8 cellular contexts compared by ENCODE assay signal in genomic region chr16:70685938-70686375, GRCh38. TPM values are rescaled to one million over a fixed set of nuclear protein-coding genes. Genes with fewer than 3 reads are reported as not detected.
DNase-seq lines count a peak whose midpoint lies in the region; ATAC-seq, FAIRE-seq and TF ChIP-seq lines count a peak whose summit lies in the region.

Gene MTSS2, minus strand, starts transcription at chr16:70686053. Its CDS starts 262 bp downstream, at chr16:70685791.

- no peak for DNase-seq in AG04449 (ENCODE audit: low read depth, low spot score)
- DNase-seq in GM12891 (ENCODE audit: insufficient read length, low spot score): peak; percentile 74
- peak; percentile 26 for DNase-seq in NCI-H446 treated with DMSO at 0.1 percent for 48 hours (lab: John Stamatoyannopoulos, UW)
- peak; percentile 86 to 94 (median 91) for DNase-seq in adrenal gland
- peak; percentile 84 for DNase-seq in glutamatergic neuron
- peak; percentile 84 for DNase-seq in neuronal stem cell (ENCODE audit: low spot score)
- DNase-seq in GM10248 (ENCODE audit: extremely low spot score): no peak

- H3K9me3 ChIP-seq in adrenal gland (replicated peaks in 1 of 3) (no peaks in the 10 kb centered on the region), neuronal stem cell (replicated peaks in 1 of 2; ENCODE audit: control insufficient read depth in 2 of 2, insufficient read depth in 1 of 2, low read depth in 1 of 2, low read length in 2 of 2) (peaks cover 0 to 2% of the 10 kb centered on the region in 2 donors)

- H2BK12ac ChIP-seq in neuronal stem cell (ENCODE audit: low read length): peak within 1 kb of the TSS; percentile 58

- H3K9me3 Mint-ChIP-seq in glutamatergic neuron (ENCODE audit: unreplicated experiment): peaks cover 6% of the 10 kb centered on the region

- POLR2A ChIA-PET in AG04449 (lab: Yijun Ruan, JAX): interaction anchor here (0.6 to 2.0 kb wide), 5 partner anchors 50 to 93 kb away, joined by 3 to 7 read pairs (median 3); no protein-coding TSS in a partner anchor
- POLR2A ChIA-PET in GM10248 (lab: Yijun Ruan, JAX): no interaction called here

- H3K27ac ChIP-seq in adrenal gland (peak within 1 kb of the TSS in 4 of 5 donors; percentile 61 to 96 (median 81)), neuronal stem cell (replicated peaks; ENCODE audit: low read length) (peak within 1 kb of the TSS; percentile 20)

- H2BK15ac ChIP-seq in neuronal stem cell (ENCODE audit: low read length): peak within 1 kb of the TSS; percentile 99

- no peak for ATAC-seq in GM21423 (IDR thresholded peaks at IDR 0.05; ENCODE audit: unreplicated experiment)

- peaks cover 8% of the 10 kb centered on the region for H3K27me3 Mint-ChIP-seq in glutamatergic neuron (ENCODE audit: unreplicated experiment)

- H3K18ac ChIP-seq in neuronal stem cell (ENCODE audit: low read length): peak within 1 kb of the TSS; percentile 99

- peak within 1 kb of the TSS; percentile 81 for H3K4me3 Mint-ChIP-seq in glutamatergic neuron (ENCODE audit: unreplicated experiment)

- no peak for TF ChIP-seq POLR2A in GM12891 (IDR thresholded peaks at IDR 0.05; ENCODE audit: low read depth, low read length)
- peak in 1 of 2 donors; percentile 58 for TF ChIP-seq POLR2A in adrenal gland (IDR thresholded peaks at IDR 0.05)

- H3K4me3 ChIP-seq in AG04449 (ENCODE audit: low read depth, low read length): peak within 1 kb of the TSS; percentile 86
- peak within 1 kb of the TSS in 3 of 4 donors; percentile 49 to 90 (median 68) for H3K4me3 ChIP-seq in adrenal gland
- peak within 1 kb of the TSS; percentile 92 for H3K4me3 ChIP-seq in neuronal stem cell (ENCODE audit: low read length in 2 of 2)

- TF ChIP-seq CTCF in AG04449 (IDR thresholded peaks at IDR 0.05; ENCODE audit: insufficient read depth, low read length, missing control alignments): no peak
- TF ChIP-seq CTCF in adrenal gland (IDR thresholded peaks at IDR 0.05): no peak
- TF ChIP-seq CTCF in glutamatergic neuron (IDR thresholded peaks at IDR 0.05; ENCODE audit: partially characterized antibody, unreplicated experiment): no peak
- no peak for TF ChIP-seq CTCF in GM10248 (IDR thresholded peaks at IDR 0.05; ENCODE audit: control extremely low read depth, extremely low read depth, low read depth, missing control alignments)

- peak within 1 kb of the TSS; percentile 22 for H4K91ac ChIP-seq in neuronal stem cell (ENCODE audit: low read depth, low read length, poor library complexity)

- peak within 1 kb of the TSS; percentile 48 for H3K27ac Mint-ChIP-seq in glutamatergic neuron (ENCODE audit: unreplicated experiment)

- H3K14ac ChIP-seq in neuronal stem cell (ENCODE audit: low read length): peak within 1 kb of the TSS; percentile 97

- H3K4me1 ChIP-seq in adrenal gland (replicated peaks in 1 of 2): peaks cover 36 to 69% of the 10 kb centered on the region in 2 donors
- H3K4me1 ChIP-seq in neuronal stem cell (ENCODE audit: control insufficient read depth in 2 of 2, insufficient read depth in 1 of 2, low read depth in 1 of 2, low read length in 2 of 2): peaks cover 27 to 30% of the 10 kb centered on the region in 2 donors

- H3K27me3 ChIP-seq in adrenal gland (no peaks in the 10 kb centered on the region), neuronal stem cell (ENCODE audit: control insufficient read depth in 3 of 3, insufficient read depth in 3 of 3, low read depth in 1 of 3, low read length in 3 of 3) (no peaks in the 10 kb centered on the region)

- peak within 1 kb of the TSS; percentile 84 for H2BK5ac ChIP-seq in neuronal stem cell (ENCODE audit: low read length)

- H3K4me2 ChIP-seq in neuronal stem cell (ENCODE audit: insufficient read depth, low read length, poor library complexity, severe bottlenecking): peak within 1 kb of the TSS; percentile 95

- peak within 1 kb of the TSS; percentile 100 for H2AK5ac ChIP-seq in neuronal stem cell (ENCODE audit: low read depth, low read length)

- peak within 1 kb of the TSS; percentile 94 for H3K9ac ChIP-seq in neuronal stem cell (ENCODE audit: low read depth, low read length, poor library complexity)

- H4K8ac ChIP-seq in neuronal stem cell (ENCODE audit: low read depth, low read length): no peak within 1 kb of the TSS

- WGBS in adrenal gland, 4 donors: 1% methylated on average over 39 to 72 of the region's 72 CpGs; no CpG with 5 or more reads in 2 of the 4 donors
- no CpG with 5 or more reads among the region's 72 CpGs for WGBS in neuronal stem cell (ENCODE audit: extremely low coverage in 2 of 2, insufficient read length in 2 of 2, insufficient replicate concordance in 1 of 2), 2 donors

- peak within 1 kb of the TSS; percentile 68 for H3K23ac ChIP-seq in neuronal stem cell (ENCODE audit: low read depth, low read length, poor library complexity)

- H3K79me1 ChIP-seq in neuronal stem cell (ENCODE audit: low read depth, low read length): peaks cover 19% of the 10 kb centered on the region

- peak within 1 kb of the TSS; percentile 88 for H2AFZ ChIP-seq in neuronal stem cell (ENCODE audit: low read length)

- peaks cover 17% of the 10 kb centered on the region for H3K4me1 Mint-ChIP-seq in glutamatergic neuron (ENCODE audit: low read depth, unreplicated experiment)

- peak within 1 kb of the TSS; percentile 77 for H3K4ac ChIP-seq in neuronal stem cell (ENCODE audit: low read length)

- no peak for FAIRE-seq in GM12891 (lab: Jason Lieb, UNC)

- CTCF ChIA-PET in AG04449 (lab: Yijun Ruan, JAX) (interaction anchor here (1.2 to 14.6 kb wide), 3 partner anchors 52 to 85 kb away, joined by 3 to 320 read pairs (median 18); no protein-coding TSS in a partner anchor), GM10248 (lab: Yijun Ruan, JAX) (no interaction called here)

- no peaks in the 10 kb centered on the region for H3K36me3 ChIP-seq in adrenal gland (replicated peaks in 1 of 2)
- H3K36me3 ChIP-seq in neuronal stem cell (replicated peaks in 1 of 2; ENCODE audit: control insufficient read depth in 2 of 2, insufficient read depth in 2 of 2, low read length in 2 of 2): peaks cover 3 to 13% of the 10 kb centered on the region in 2 donors

- H2BK120ac ChIP-seq in neuronal stem cell (ENCODE audit: low read depth, low read length): peak within 1 kb of the TSS; percentile 70

- H3K36me3 Mint-ChIP-seq in glutamatergic neuron (ENCODE audit: unreplicated experiment): no peaks in the 10 kb centered on the region

- intact Hi-C loops in adrenal gland (cut with DNase I): no loop called here

TF ChIP-seq in GM12891, 5 proteins besides CTCF, POLR2A, EP300 and RAD21:
- TF ChIP-seq PAX5 (IDR thresholded peaks at IDR 0.05; ENCODE audit: insufficient read depth, low read length, severe bottlenecking): no peak
- no peak for TF ChIP-seq SPI1 (IDR thresholded peaks at IDR 0.05; ENCODE audit: low read depth, low read length)
TF ChIP-seq in GM12891: peak in this region for 0.

RNA-seq across cellular contexts. Expression of gene MTSS2, which starts in this region (rescaled TPM):
- polyA plus RNA-seq in GM12891 (2012; ENCODE audit: low read depth, missing spikeins): 0.21 TPM
- total RNA-seq in adrenal gland (100 to 1,000 TPM in 1 of 8 donors, 10 to 100 TPM in 7; 60.1 to 127 (median 76.2) TPM), glutamatergic neuron (ENCODE audit: unreplicated experiment) (36.2 TPM)
- polyA plus RNA-seq in adrenal gland: 100 to 1,000 TPM in 1 of 3 donors, 10 to 100 TPM in 2; 32.4 to 145 (median 39.2) TPM
- polyA plus RNA-seq in neuronal stem cell (2013, experiment 1 of 2): 45.9 TPM
- 48.5 TPM for polyA plus RNA-seq in neuronal stem cell (2013, experiment 2 of 2)

Comparison
In these comparisons a context has a peak if more than half of its experiments do, and no peak if none do; other contexts are left out.
1. DNase-seq: peak in GM12891 (single experiment), NCI-H446 treated with DMSO at 0.1 percent for 48 hours (single experiment), adrenal gland (7 of 7), glutamatergic neuron (single experiment) and neuronal stem cell (single experiment); none in AG04449 (single experiment) and GM10248 (single experiment).
2. Peak in every context shown above with its lines, with median percentiles within 50 percentile points of each other: H3K4me3 ChIP-seq.